Comparison of ENCODE assay signal across 24 cellular contexts in genomic region chr6:138529510-138529909, GRCh38. TPM values are rescaled to one million over a fixed set of nuclear protein-coding genes. Genes with fewer than 3 reads are reported as not detected.
DNase-seq lines count a peak whose midpoint lies in the region; ATAC-seq and TF ChIP-seq lines count a peak whose summit lies in the region.
"Had no signal": no experiment of that assay in that cellular context is flagged by ENCODE, and none has a peak within 500 bp of the region (broad histone marks: within the 10 kb centered on the region; RNA-seq: fewer than 3 reads in every experiment).

No MANE protein-coding gene starts in this region.

- DNase-seq in Right ventricle myocardium superior (no peak), cardiac septum (ENCODE audit: low spot score) (no peak), astrocyte of the spinal cord (ENCODE audit: low read depth, low spot score) (peak; percentile 22), right cardiac atrium (peak in 1 of 3 donors; percentile 47), substantia nigra (lab: John Stamatoyannopoulos, UW) (no peak)
- DNase-seq: ACHN; activated CD4-positive, CD25-positive, alpha-beta regulatory T cell; activated CD8-positive, alpha-beta T cell treated with anti-CD3 and anti-CD28 coated beads, Interleukin-2, amount 10 ng/mL, durations not matched to agents 7 days and 5 days; activated naive CD4-positive, alpha-beta T cell treated with anti-CD3 and anti-CD28 coated beads for 36 hours; activated T-cell treated with anti-CD3 and anti-CD28 coated beads, Interleukin-2, amount 50 U/mL, for 4 hours; foreskin fibroblast; KG1; natural killer cell; NCI-H1105; NCI-H2081 treated with DMSO at 0.1 percent for 48 hours; NCI-H446 treated with DMSO at 0.1 percent for 48 hours; SHP77 treated with DMSO at 0.1 percent for 48 hours; spleen; stimulated activated CD8-positive, alpha-beta memory T cell treated with anti-CD3 and anti-CD28 coated beads, Interleukin-4, amount 100 ng/mL, for 48 hours; T-helper 17 cell had no signal

- H3K9me3 ChIP-seq in right cardiac atrium (ENCODE audit: control insufficient read depth, low read length), result no peaks in the 10 kb centered on the region
- H3K9me3 ChIP-seq: spleen had no signal

- TF ChIP-seq CTCF in astrocyte of the spinal cord (IDR thresholded peaks at IDR 0.05; ENCODE audit: low read depth, low read length), result peak; percentile 26

- H3K4me3 ChIP-seq in astrocyte of the spinal cord (ENCODE audit: low read depth, low read length) (no peak overlapping the region), right cardiac atrium (ENCODE audit: low read length) (no peak overlapping the region)
- H3K4me3 ChIP-seq: coronary artery, spleen had no signal

- ATAC-seq in Right ventricle myocardium superior (ENCODE audit: poor library complexity) (peak; percentile 52), right cardiac atrium (peak; percentile 53 to 55), GM19463 (IDR thresholded peaks at IDR 0.05; ENCODE audit: unreplicated experiment) (no peak), GM19351 (IDR thresholded peaks at IDR 0.05; ENCODE audit: unreplicated experiment) (no peak), HG03521 (IDR thresholded peaks at IDR 0.05; ENCODE audit: unreplicated experiment) (no peak)
- ATAC-seq: activated CD8-positive, alpha-beta T cell treated with anti-CD3 and anti-CD28 coated beads, Interleukin-2, amount 10 ng/mL, durations not matched to agents 7 days and 5 days; activated T-cell treated with anti-CD3 and anti-CD28 coated beads, Interleukin-2, amount 50 U/mL, for 4 hours; natural killer cell; T-helper 17 cell had no signal

- intact Hi-C loops in Right ventricle myocardium superior (cut with DNase I) (no loop called here), cardiac septum (cut with DNase I) (no loop called here), right cardiac atrium (cut with DNase I) (loop anchor here in 1 of 4 donors (10.0 kb wide), 1 partner anchor 45 kb away; no protein-coding TSS in a partner anchor)

- H3K27ac ChIP-seq in right cardiac atrium (ENCODE audit: low read length), result no peak overlapping the region
- no peak overlapping the region for H3K27ac ChIP-seq in substantia nigra (ENCODE audit: low read depth, low read length, poor library complexity, severe bottlenecking)
- H3K27ac ChIP-seq: coronary artery, spleen had no signal

- in situ Hi-C loops in astrocyte of the spinal cord (cut with HindIII; ENCODE audit: low sequenced_read_pairs), result no loop called here

- 53% methylated on average over 3 of the region's 3 CpGs for WGBS in right cardiac atrium

- H3K27me3 ChIP-seq in right cardiac atrium (ENCODE audit: control insufficient read depth, insufficient read depth), result no peaks in the 10 kb centered on the region
- H3K27me3 ChIP-seq: spleen had no signal

- H3K4me1 ChIP-seq in right cardiac atrium (ENCODE audit: control insufficient read depth, insufficient read depth, low read length), result peaks cover 6% of the 10 kb centered on the region
- H3K4me1 ChIP-seq: spleen had no signal

RNA-seq across cellular contexts. Expression of gene NHSL1, which starts 30.2 kb away (rescaled TPM):
- total RNA-seq in Right ventricle myocardium superior, result 44.2 TPM
- 88.2 TPM for total RNA-seq in cardiac septum
- total RNA-seq in right cardiac atrium, result 10 to 100 TPM; 35.4 to 46.5 (median 38.8) TPM
- polyA plus RNA-seq in right cardiac atrium, result 10.5 TPM

Comparison
In these comparisons a context has a peak if more than half of its experiments do, and no peak if none do; other contexts are left out.
1. ATAC-seq: peak in Right ventricle myocardium superior (single experiment) and right cardiac atrium (2 of 2); none in GM19463 (single experiment), GM19351 (single experiment) and HG03521 (single experiment).